Comparison of ENCODE assay signal across 22 cellular contexts in the genomic region with DNA sequence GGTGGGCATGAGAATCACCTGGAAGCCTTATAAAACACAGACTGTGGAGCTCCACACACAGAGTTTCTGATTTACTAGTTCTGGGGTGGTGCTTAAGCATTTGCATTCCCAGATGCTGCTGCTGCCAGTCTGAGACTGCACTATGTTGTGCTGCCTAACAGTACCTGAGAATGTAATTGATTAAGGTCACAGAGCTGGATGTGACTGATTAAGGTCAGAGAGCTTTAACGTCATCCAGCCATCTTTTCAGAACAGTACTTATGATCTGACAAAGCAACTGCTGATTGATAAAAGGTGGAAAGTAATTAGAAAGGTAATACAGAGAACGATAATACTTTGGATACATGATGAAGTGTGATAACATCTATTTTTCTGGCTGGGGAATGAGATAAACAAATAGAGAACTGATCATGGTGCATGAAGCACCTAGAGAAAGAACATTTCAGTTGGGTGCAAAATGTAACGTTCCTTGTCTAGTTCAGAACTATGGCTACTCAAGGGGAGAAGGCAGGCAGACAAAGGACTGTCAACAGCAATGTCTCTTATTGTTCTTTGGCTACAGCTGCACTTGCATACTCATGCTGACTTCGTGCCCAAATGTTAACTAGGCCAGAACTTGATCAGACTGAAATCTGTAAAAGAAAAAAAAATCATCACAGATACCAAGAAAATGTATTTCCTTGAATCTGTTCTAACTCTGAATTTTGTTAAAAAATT. TPM values are rescaled to one million over a fixed set of nuclear protein-coding genes. Genes with fewer than 3 reads are reported as not detected.
DNase-seq lines count a peak whose midpoint lies in the region; ATAC-seq, FAIRE-seq and TF ChIP-seq lines count a peak whose summit lies in the region.
"Had no signal": no experiment of that assay in that cellular context is flagged by ENCODE, and none has a peak within 500 bp of the region (broad histone marks: within the 10 kb centered on the region; RNA-seq: fewer than 3 reads in every experiment).

No MANE protein-coding gene starts in this region.

- H2BK120ac ChIP-seq in H1 (replicated peaks; ENCODE audit: low read depth, low read length): no peak overlapping the region

- H2BK15ac ChIP-seq in H1 (ENCODE audit: low read length): no peak overlapping the region

- ATAC-seq in GM19455 (IDR thresholded peaks at IDR 0.05; ENCODE audit: unreplicated experiment): no peak
- ATAC-seq: A549, HCT116 had no signal

- H3K9me3 Mint-ChIP-seq in nephron: no peaks in the 10 kb centered on the region
- H3K9me3 Mint-ChIP-seq: CD8-positive, alpha-beta memory T cell; IgD-negative memory B cell had no signal

- no peaks in the 10 kb centered on the region for H3K36me3 Mint-ChIP-seq in nephron (ENCODE audit: low read depth)
- H3K36me3 Mint-ChIP-seq: IgD-negative memory B cell had no signal

- H4K20me1 ChIP-seq in H1 (replicated peaks in 1 of 2; ENCODE audit: control insufficient read depth in 1 of 2, insufficient read depth in 2 of 2, low read length in 2 of 2): no peaks in the 10 kb centered on the region
- H4K20me1 ChIP-seq: BLaER1 treated with 17β-estradiol and CSF1 and Interleukin-3, amounts not matched to agents 10 nM and 100 nM had no signal

- H3K4me1 ChIP-seq in H1 (replicated peaks in 1 of 4; ENCODE audit: control insufficient read depth in 3 of 4, insufficient read depth in 4 of 4, low read length in 3 of 4): peaks cover 0 to 6% (median 3%) of the 10 kb centered on the region in 4 experiments; a peak in 3 of 7 replicates

- H3K4me3 ChIP-seq in H1 (ENCODE audit: extremely low read depth in 1 of 4, insufficient read depth in 2 of 4, low read depth in 3 of 4, low read length in 4 of 4): no peak overlapping the region
- H3K4me3 ChIP-seq: A549; BLaER1 treated with 17β-estradiol and CSF1 and Interleukin-3, amounts not matched to agents 10 nM and 100 nM; MG63; PC-9; SJSA1 had no signal

- H2BK5ac ChIP-seq in H1 (ENCODE audit: low read depth, low read length): no peak overlapping the region

- H3K9me3 ChIP-seq in H1 (ENCODE audit: insufficient read depth in 2 of 2, low read depth in 1 of 2, low read length in 1 of 2): no peaks in the 10 kb centered on the region
- H3K9me3 ChIP-seq: A549; BLaER1 treated with 17β-estradiol and CSF1 and Interleukin-3, amounts not matched to agents 10 nM and 100 nM; MG63 had no signal

- no peak overlapping the region for H3K18ac ChIP-seq in H1 (ENCODE audit: extremely low read depth, low read length)

- TF ChIP-seq CTCF in H1 (IDR thresholded peaks at IDR 0.05; ENCODE audit: control extremely low read depth in 1 of 3, insufficient read depth in 1 of 3, low read depth in 1 of 3, low read length in 3 of 3) (no peak), nephron (IDR thresholded peaks at IDR 0.05; ENCODE audit: unreplicated experiment in 3 of 3) (no peak), RWPE1 (conservative IDR thresholded peaks at IDR 0.05; ENCODE audit: low read depth) (no peak)

- H3K27me3 ChIP-seq in H1 (replicated peaks in 1 of 4; ENCODE audit: control insufficient read depth in 3 of 4, extremely low read depth in 1 of 4, insufficient read depth in 3 of 4, low read length in 3 of 4): no peaks in the 10 kb centered on the region
- H3K27me3 ChIP-seq: BLaER1 treated with 17β-estradiol and CSF1 and Interleukin-3, amounts not matched to agents 10 nM and 100 nM; MG63 had no signal

- peak overlapping the region in 2 of 3 experiments; percentile 8 to 36 for H3K4me3 Mint-ChIP-seq in nephron

- TF ChIP-seq RAD21 in H1 (IDR thresholded peaks at IDR 0.05 in 1 of 2, conservative IDR thresholded peaks at IDR 0.05 in 1 of 2; ENCODE audit: low read depth in 2 of 2, low read length in 2 of 2): no peak

- no peak overlapping the region for H4K91ac ChIP-seq in H1 (replicated peaks; ENCODE audit: insufficient read length, low read length)

- peaks cover 0 to 7% of the 10 kb centered on the region in 2 experiments; a peak in 2 of 4 replicates for H3K79me2 ChIP-seq in H1 (ENCODE audit: control insufficient read depth in 1 of 2, insufficient read depth in 2 of 2, low read length in 2 of 2)

- H4K8ac ChIP-seq in H1 (ENCODE audit: extremely low read depth, insufficient read depth, low read length): no peak overlapping the region

- no peaks in the 10 kb centered on the region for H3K79me1 ChIP-seq in H1 (ENCODE audit: low read depth, low read length)

- 0 out of 2 replicates have a peak overlapping the region, but pooled peaks have one; percentile 5 for H2AFZ ChIP-seq in H1 (ENCODE audit: low read length)
- H2AFZ ChIP-seq: PC-9 had no signal

- H2BK12ac ChIP-seq in H1 (ENCODE audit: low read depth, low read length): no peak overlapping the region

- no peak overlapping the region for H3K4ac ChIP-seq in H1 (replicated peaks; ENCODE audit: insufficient read length, low read depth, low read length)

- DNase-seq in Ammon's horn (ENCODE audit: low spot score) (peak; percentile 23), NCI-H526 (lab: John Stamatoyannopoulos, UW) (peak; percentile 67 to 81), H1 (ENCODE audit: low read depth in 1 of 2, low spot score in 2 of 2) (no peak), RWPE1 (ENCODE audit: low spot score) (no peak)
- DNase-seq in stimulated activated CD4-positive, alpha-beta T cell treated with anti-CD3 and anti-CD28 coated beads, Interleukin-2, amount 100 ng/mL, for 48 hours: no peak
- DNase-seq in activated CD8-positive, alpha-beta memory T cell treated with anti-CD3 and anti-CD28 coated beads, Interleukin-2, amount 50 U/mL, for 48 hours: no peak
- DNase-seq: CD8-positive, alpha-beta memory T cell; Kasumi-1; MG63; NCI-H1048; NCI-H1436; NCI-H2029; NCI-H446 treated with DMSO at 0.1 percent for 48 hours; NCI-H748 treated with DMSO at 0.1 percent for 48 hours; PC-9 had no signal

- H3K56ac ChIP-seq in H1 (replicated peaks; ENCODE audit: insufficient read length, low read depth, low read length): no peak overlapping the region

- H3K4me1 Mint-ChIP-seq in nephron: no peaks in the 10 kb centered on the region

- no peak for TF ChIP-seq EP300 in H1 (IDR thresholded peaks at IDR 0.05; ENCODE audit: borderline replicate concordance in 1 of 2, low read depth in 2 of 2, low read length in 2 of 2)

- no peak overlapping the region for H3K4me2 ChIP-seq in H1 (ENCODE audit: insufficient read depth in 1 of 2, low read depth in 2 of 2, low read length in 2 of 2)
- H3K4me2 ChIP-seq: A549; BLaER1 treated with 17β-estradiol and CSF1 and Interleukin-3, amounts not matched to agents 10 nM and 100 nM; PC-9 had no signal

- no peak overlapping the region for H3K23ac ChIP-seq in H1 (ENCODE audit: insufficient read length)

- no peak overlapping the region for H4K5ac ChIP-seq in H1 (ENCODE audit: insufficient read length, low read depth, low read length)

- FAIRE-seq in H1 (lab: Jason Lieb, UNC): no peak
- FAIRE-seq: A549 had no signal

- no peak overlapping the region for H3K27ac Mint-ChIP-seq in nephron
- H3K27ac Mint-ChIP-seq: CD8-positive, alpha-beta memory T cell; IgD-negative memory B cell had no signal

- H2BK20ac ChIP-seq in H1 (ENCODE audit: low read length): no peak overlapping the region

- no peaks in the 10 kb centered on the region for H3K36me3 ChIP-seq in H1 (ENCODE audit: control insufficient read depth in 2 of 4, insufficient read depth in 4 of 4, low read length in 3 of 4)
- H3K36me3 ChIP-seq: BLaER1 treated with 17β-estradiol and CSF1 and Interleukin-3, amounts not matched to agents 10 nM and 100 nM; MG63 had no signal

- TF ChIP-seq POLR2A in H1 (IDR thresholded peaks at IDR 0.05; ENCODE audit: control extremely low read depth in 1 of 2, low read depth in 2 of 2, low read length in 2 of 2): no peak

- H3K27ac ChIP-seq in H1 (ENCODE audit: low read depth, low read length) (no peak overlapping the region), RWPE1 (no peak overlapping the region)
- H3K27ac ChIP-seq: A549; BLaER1 treated with 17β-estradiol and CSF1 and Interleukin-3, amounts not matched to agents 10 nM and 100 nM; PC-9; SJSA1 had no signal

- WGBS in H1 (ENCODE audit: extremely low coverage in 1 of 2, insufficient coverage in 1 of 2, insufficient read length in 1 of 2, insufficient replicate concordance in 2 of 2, low coverage in 1 of 2, low lambda C conversion rate in 2 of 2, missing lambda C conversion rate in 1 of 2), 2 experiments: 83% methylated on average over 4 of the region's 4 CpGs; no CpG with 5 or more reads in 1 of the 2 experiments

- H3K9ac ChIP-seq in H1 (replicated peaks in 1 of 4; ENCODE audit: extremely low read depth in 1 of 4, low read depth in 3 of 4, low read length in 3 of 4): no peak overlapping the region
- H3K9ac ChIP-seq: BLaER1 treated with 17β-estradiol and CSF1 and Interleukin-3, amounts not matched to agents 10 nM and 100 nM had no signal

- CTCF ChIA-PET in H1 (lab: Charles Lee; ENCODE audit: partially characterized antibody): interaction anchor here (0.6 to 1.8 kb wide), 6 partner anchors 24 to 105 kb away, joined by 3 to 4 read pairs (median 3); partner anchors contain the start of gene TMCO1
- CTCF ChIA-PET in RWPE1 (lab: Yijun Ruan, JAX): no interaction called here

- POLR2A ChIA-PET in H1 (lab: Charles Lee; ENCODE audit: partially characterized antibody): interaction anchor here (1.1 kb wide), 1 partner anchor 54 kb away, joined by 3 read pairs; no protein-coding TSS in a partner anchor
- POLR2A ChIA-PET in RWPE1 (lab: Yijun Ruan, JAX; ENCODE audit: low non-redundant PET): no interaction called here

- H2AK5ac ChIP-seq in H1 (ENCODE audit: low read depth, low read length): no peak overlapping the region

- no peaks in the 10 kb centered on the region; the same call in 1 of the 2 replicates for H3K23me2 ChIP-seq in H1 (ENCODE audit: low read depth, low read length)

- no peak overlapping the region for H3K14ac ChIP-seq in H1 (ENCODE audit: insufficient read length)

- H3K27me3 Mint-ChIP-seq in nephron (ENCODE audit: low read depth): peaks cover 10% of the 10 kb centered on the region
- H3K27me3 Mint-ChIP-seq: CD8-positive, alpha-beta memory T cell; IgD-negative memory B cell had no signal

RNA-seq across cellular contexts. Expression of gene UCK2, which starts 3.7 kb away (rescaled TPM):
- 102 and 103 TPM in 2 replicates for total RNA-seq in H1 (2021; fragmentation: NEBNext Ultra II Directional; extraction: Animal tissue kit (Norgen Biotek cat#: 25700))
- polyA plus RNA-seq in H1 (2011; rRNA removed): 105 and 109 TPM in 2 replicates
- polyA plus RNA-seq in H1 (2011; cell fraction: cytosol; rRNA removed): 93.3 TPM
- polyA plus RNA-seq in H1 (2011; cell fraction: nucleus; rRNA removed): 78.4 TPM
- polyA plus RNA-seq in H1 (2012, experiment 1 of 2): 77.5 to 83.9 TPM (median 80.6 TPM) in 4 replicates
- 67.8 TPM for polyA plus RNA-seq in H1 (2012, experiment 2 of 2)
- 69.1 TPM for polyA plus RNA-seq in H1 (2013, experiment 1 of 2)
- polyA plus RNA-seq in H1 (2013, experiment 2 of 2): 71.6 TPM
- polyA minus RNA-seq in H1 (2011; rRNA and poly(A)+ RNA removed): 124 and 144 TPM in 2 replicates
- polyA minus RNA-seq in H1 (2011; cell fraction: cytosol; rRNA and poly(A)+ RNA removed): 73.4 TPM
- 64.7 TPM for polyA minus RNA-seq in H1 (2011; cell fraction: nucleus; rRNA and poly(A)+ RNA removed)

RNA-seq across cellular contexts. Expression of gene TMCO1, which starts 55.0 kb away (rescaled TPM):
- 53.1 and 61.6 TPM in 2 replicates for total RNA-seq in H1 (2021; fragmentation: NEBNext Ultra II Directional; extraction: Animal tissue kit (Norgen Biotek cat#: 25700))
- polyA plus RNA-seq in H1 (2011; rRNA removed): 41.2 and 63.8 TPM in 2 replicates
- polyA plus RNA-seq in H1 (2011; cell fraction: cytosol; rRNA removed): 47.6 TPM
- polyA plus RNA-seq in H1 (2011; cell fraction: nucleus; rRNA removed): 34.6 TPM
- 50.1 to 75.5 TPM (median 70.9 TPM) in 4 replicates for polyA plus RNA-seq in H1 (2012, experiment 1 of 2)
- polyA plus RNA-seq in H1 (2012, experiment 2 of 2): 23.2 TPM
- polyA plus RNA-seq in H1 (2013, experiment 1 of 2): 133 TPM
- 182 TPM for polyA plus RNA-seq in H1 (2013, experiment 2 of 2)
- polyA minus RNA-seq in H1 (2011; rRNA and poly(A)+ RNA removed): 50.4 and 68.7 TPM in 2 replicates
- 26.8 TPM for polyA minus RNA-seq in H1 (2011; cell fraction: cytosol; rRNA and poly(A)+ RNA removed)
- polyA minus RNA-seq in H1 (2011; cell fraction: nucleus; rRNA and poly(A)+ RNA removed): 35.1 TPM

Comparison
In these comparisons a context has a peak if more than half of its experiments do, and no peak if none do; other contexts are left out.
1. DNase-seq: peak in Ammon's horn (single experiment) and NCI-H526 (2 of 2); none in H1 (0 of 2), stimulated activated CD4-positive, alpha-beta T cell treated with anti-CD3 and anti-CD28 coated beads, Interleukin-2, amount 100 ng/mL, for 48 hours (0 of 2), RWPE1 (single experiment) and activated CD8-positive, alpha-beta memory T cell treated with anti-CD3 and anti-CD28 coated beads, Interleukin-2, amount 50 U/mL, for 48 hours (single experiment).